Comparison of ENCODE assay signal across 7 cellular contexts in genomic region chr4:113978561-113979156, GRCh38. TPM values are rescaled to one million over a fixed set of nuclear protein-coding genes. Genes with fewer than 3 reads are reported as not detected.
DNase-seq lines count a peak whose midpoint lies in the region; ATAC-seq, FAIRE-seq and TF ChIP-seq lines count a peak whose summit lies in the region.

No MANE protein-coding gene starts in this region.

- H3K36me3 Mint-ChIP-seq in immature natural killer cell = peaks cover 0 to 14% (median 9%) of the 10 kb centered on the region in 3 donors

- no peaks in the 10 kb centered on the region for H3K27me3 ChIP-seq in stomach

- no peaks in the 10 kb centered on the region for H3K36me3 ChIP-seq in stomach

- peak; percentile 28 for FAIRE-seq in HTR-8/SVneo (lab: Jason Lieb, UNC)
- no peak for FAIRE-seq in GM12892 (lab: Jason Lieb, UNC)

- peaks cover 1 to 16% (median 10%) of the 10 kb centered on the region in 3 donors for H3K27me3 Mint-ChIP-seq in immature natural killer cell (ENCODE audit: low read depth in 3 of 3)

- peaks cover 5 to 41% (median 25%) of the 10 kb centered on the region in 4 donors for H3K4me1 ChIP-seq in stomach

- no peak for TF ChIP-seq EP300 in stomach (IDR thresholded peaks at IDR 0.05)

- peaks cover 21 to 43% of the 10 kb centered on the region in 2 donors for H3K4me1 Mint-ChIP-seq in immature natural killer cell

- peaks cover 0 to 6% (median 0%) of the 10 kb centered on the region in 4 donors for H3K9me3 ChIP-seq in stomach

- H3K9me3 Mint-ChIP-seq in immature natural killer cell = peaks cover 0 to 10% (median 7%) of the 10 kb centered on the region in 6 donors

- TF ChIP-seq POLR2A in stomach (IDR thresholded peaks at IDR 0.05) (no peak), GM12892 (IDR thresholded peaks at IDR 0.05; ENCODE audit: low read depth, low read length) (no peak)

- no peak for TF ChIP-seq CTCF in stomach (IDR thresholded peaks at IDR 0.05)

- H3K27ac ChIP-seq in stomach = peak overlapping the region; percentile 50 to 90 (median 86)

- H3K4me3 ChIP-seq in stomach = peak overlapping the region; percentile 55 to 63 (median 62)

- peak overlapping the region; percentile 85 to 93 (median 86) for H3K4me3 Mint-ChIP-seq in immature natural killer cell

- 24 to 48% (median 26%) methylated on average over 17 to 18 of the region's 18 CpGs for WGBS in stomach, 5 donors

- no peak for DNase-seq in HTR-8/SVneo (ENCODE audit: insufficient read length, low spot score)
- peak; percentile 65 for DNase-seq in astrocyte of the hippocampus (ENCODE audit: low read depth, low spot score)
- DNase-seq in immature natural killer cell = no peak
- DNase-seq in stomach = no peak
- DNase-seq in OCI-M1 (lab: John Stamatoyannopoulos, UW) = no peak
- no peak for DNase-seq in GM12892 (ENCODE audit: insufficient read length)

- intact Hi-C loops in stomach (cut with DNase I; ENCODE audit: low total_unique reads) = no loop called here

- peak overlapping the region in 3 of 6 donors; percentile 56 to 83 (median 73) for H3K27ac Mint-ChIP-seq in immature natural killer cell

- ATAC-seq in GM19351 (IDR thresholded peaks at IDR 0.05; ENCODE audit: unreplicated experiment) = no peak

RNA-seq across cellular contexts. Expression of gene ARSJ, which starts 0.8 kb away (rescaled TPM):
- polyA plus RNA-seq in immature natural killer cell (under 1 TPM in 1 of 3 donors, not detected in 2; 0.99 TPM), stomach (1 to 10 TPM in 2 of 3 donors, under 1 TPM in 1; 0.92 to 1.9 (median 1.1) TPM)
- total RNA-seq in stomach = 10 to 100 TPM in 1 of 5 donors, 1 to 10 TPM in 4; 4.1 to 23.3 (median 8.5) TPM
- polyA plus RNA-seq in GM12892 (2012; ENCODE audit: missing spikeins) = not detected
